ENCODE assay signal across 18 cellular contexts in the genomic region with DNA sequence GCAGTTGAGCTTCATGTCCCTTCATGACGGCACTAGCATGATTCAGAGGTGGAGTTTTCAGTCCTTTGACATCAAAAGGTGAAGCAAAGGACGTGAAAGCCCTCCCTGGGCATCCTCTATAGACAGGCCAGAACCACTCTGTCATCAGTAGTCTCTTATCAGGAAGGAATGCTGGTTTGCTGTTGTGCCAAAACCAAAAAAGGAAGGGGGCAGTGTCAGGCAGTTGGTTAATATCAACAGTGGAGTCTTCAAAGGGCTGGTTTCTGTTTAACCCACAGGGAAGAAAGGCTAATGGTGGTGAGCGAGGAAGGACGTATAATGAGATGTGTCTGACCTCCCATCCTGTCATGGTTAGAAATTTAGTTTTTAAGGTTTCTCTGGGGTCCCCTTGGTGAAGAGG. TPM values are rescaled to one million over a fixed set of nuclear protein-coding genes. Genes with fewer than 3 reads are reported as not detected.
DNase-seq lines count a peak whose midpoint lies in the region; ATAC-seq, FAIRE-seq and TF ChIP-seq lines count a peak whose summit lies in the region.
"Had no signal": no experiment of that assay in that cellular context is flagged by ENCODE, and none has a peak within 500 bp of the region (broad histone marks: within the 10 kb centered on the region; RNA-seq: fewer than 3 reads in every experiment).

No MANE protein-coding gene starts in this region.

- no peaks in the 10 kb centered on the region for H3K4me1 ChIP-seq in astrocyte (ENCODE audit: insufficient read depth, low read length)
- H3K4me1 ChIP-seq in endodermal cell (ENCODE audit: control insufficient read depth, insufficient read depth, low read length), result no peaks in the 10 kb centered on the region
- H3K4me1 ChIP-seq: neural progenitor cell, spleen, tibial artery had no signal

- H3K4me3 Mint-ChIP-seq in astrocyte (ENCODE audit: unreplicated experiment) (no peak overlapping the region), endodermal cell (no peak overlapping the region), natural killer cell (no peak overlapping the region)
- H3K4me3 Mint-ChIP-seq: neural progenitor cell, T-helper 17 cell had no signal

- H3K36me3 Mint-ChIP-seq in astrocyte (ENCODE audit: low read depth, unreplicated experiment) (no peaks in the 10 kb centered on the region), endodermal cell (ENCODE audit: low read depth) (no peaks in the 10 kb centered on the region), natural killer cell (no peaks in the 10 kb centered on the region)
- H3K36me3 Mint-ChIP-seq: neural progenitor cell had no signal

- 91 to 100% methylated on average over 2 to 4 of the region's 4 CpGs for WGBS in endodermal cell (ENCODE audit: insufficient coverage in 1 of 2, insufficient read length in 1 of 2), 2 experiments

- no peaks in the 10 kb centered on the region for H3K9me3 ChIP-seq in MG63
- no peaks in the 10 kb centered on the region for H3K9me3 ChIP-seq in astrocyte (ENCODE audit: insufficient read depth, low read depth, low read length)
- H3K9me3 ChIP-seq in endodermal cell (ENCODE audit: control insufficient read depth, low read length), result peaks cover 3% of the 10 kb centered on the region
- H3K9me3 ChIP-seq: Caco-2, tibial artery had no signal

- H3K27me3 Mint-ChIP-seq in astrocyte (ENCODE audit: low read depth, unreplicated experiment), result no peaks in the 10 kb centered on the region
- no peaks in the 10 kb centered on the region for H3K27me3 Mint-ChIP-seq in endodermal cell (ENCODE audit: insufficient read depth)
- no peaks in the 10 kb centered on the region for H3K27me3 Mint-ChIP-seq in natural killer cell (ENCODE audit: low read depth in 2 of 2)
- H3K27me3 Mint-ChIP-seq: T-helper 17 cell had no signal

- ATAC-seq in HG03442 (IDR thresholded peaks at IDR 0.05; ENCODE audit: unreplicated experiment) (no peak), natural killer cell (no peak)
- ATAC-seq: left lobe of liver, T-helper 17 cell had no signal

- FAIRE-seq in astrocyte (lab: Jason Lieb, UNC), result no peak

- H3K4me3 ChIP-seq in MG63 (no peak overlapping the region), astrocyte (ENCODE audit: insufficient read depth, low read depth, low read length) (no peak overlapping the region), endodermal cell (ENCODE audit: low read length) (no peak overlapping the region)
- H3K4me3 ChIP-seq: neural progenitor cell, spleen, tibial artery had no signal

- no peak overlapping the region for H3K9ac ChIP-seq in astrocyte (ENCODE audit: low read length)
- no peak overlapping the region for H3K9ac ChIP-seq in endodermal cell (ENCODE audit: extremely low read depth, low read length, poor library complexity, severe bottlenecking)
- H3K9ac ChIP-seq: neural progenitor cell had no signal

- H3K4me2 ChIP-seq in astrocyte (ENCODE audit: low read length), result no peak overlapping the region
- H3K4me2 ChIP-seq: neural progenitor cell had no signal

- DNase-seq in ELF-1 (ENCODE audit: low read depth, low spot score) (peak; percentile 63), MG63 (peak; percentile 65), astrocyte (ENCODE audit: low read depth) (peak; percentile 81), left kidney (ENCODE audit: low read depth, low spot score) (peak; percentile 3), SIG-M5 (lab: John Stamatoyannopoulos, UW) (no peak), endodermal cell (no peak), natural killer cell (no peak)
- DNase-seq: activated CD8-positive, alpha-beta memory T cell treated with anti-CD3 and anti-CD28 coated beads for 24 hours; activated naive CD4-positive, alpha-beta T cell treated with Interleukin-2 at 50 U/mL for 16 hours; cortex of kidney; NCI-H2081 treated with DMSO at 0.1 percent for 48 hours; spleen; T-helper 17 cell; tibial artery had no signal

- H3K27ac ChIP-seq in astrocyte (ENCODE audit: low read depth, low read length) (no peak overlapping the region), endodermal cell (ENCODE audit: low read depth, low read length) (no peak overlapping the region)
- H3K27ac ChIP-seq: neural progenitor cell, spleen, tibial artery had no signal

- H3K27me3 ChIP-seq in MG63 (no peaks in the 10 kb centered on the region), astrocyte (ENCODE audit: insufficient read depth, low read length) (no peaks in the 10 kb centered on the region), endodermal cell (ENCODE audit: control insufficient read depth, insufficient read depth, low read length, poor library complexity, severe bottlenecking) (no peaks in the 10 kb centered on the region)
- H3K27me3 ChIP-seq: neural progenitor cell, spleen, tibial artery had no signal

- H3K79me2 ChIP-seq in astrocyte (ENCODE audit: insufficient read depth, low read length), result no peaks in the 10 kb centered on the region

- no peak overlapping the region for H2AFZ ChIP-seq in astrocyte (ENCODE audit: low read depth, low read length)
- H2AFZ ChIP-seq: neural progenitor cell had no signal

- H4K20me1 ChIP-seq in astrocyte (ENCODE audit: insufficient read depth, low read length), result no peaks in the 10 kb centered on the region

- H3K36me3 ChIP-seq in MG63, result no peaks in the 10 kb centered on the region
- no peaks in the 10 kb centered on the region for H3K36me3 ChIP-seq in astrocyte (ENCODE audit: insufficient read depth, low read length)
- H3K36me3 ChIP-seq in endodermal cell (ENCODE audit: control insufficient read depth, insufficient read depth, low read length), result no peaks in the 10 kb centered on the region
- H3K36me3 ChIP-seq: neural progenitor cell, spleen, tibial artery had no signal

- H3K4me1 Mint-ChIP-seq in astrocyte (ENCODE audit: low read depth, unreplicated experiment) (no peaks in the 10 kb centered on the region), endodermal cell (peaks cover 5% of the 10 kb centered on the region), natural killer cell (no peaks in the 10 kb centered on the region)
- H3K4me1 Mint-ChIP-seq: neural progenitor cell had no signal

- no peak for TF ChIP-seq CTCF in astrocyte (IDR thresholded peaks at IDR 0.05; ENCODE audit: insufficient read depth, low read depth, low read length)
- no peak for TF ChIP-seq CTCF in endodermal cell (conservative IDR thresholded peaks at IDR 0.05)
- TF ChIP-seq CTCF in natural killer cell (IDR thresholded peaks at IDR 0.05), result no peak

- H3K27ac Mint-ChIP-seq in astrocyte (ENCODE audit: unreplicated experiment) (no peak overlapping the region), endodermal cell (no peak overlapping the region), natural killer cell (no peak overlapping the region)
- H3K27ac Mint-ChIP-seq: neural progenitor cell, T-helper 17 cell had no signal

- H3K9me3 Mint-ChIP-seq in astrocyte (ENCODE audit: unreplicated experiment) (no peaks in the 10 kb centered on the region), endodermal cell (no peaks in the 10 kb centered on the region), natural killer cell (peaks cover 0 to 12% of the 10 kb centered on the region in 2 donors)
- H3K9me3 Mint-ChIP-seq: neural progenitor cell had no signal

- intact Hi-C loops in natural killer cell (cut with micrococcal nuclease), result no loop called here

RNA-seq across cellular contexts. Expression of a gene that starts 23.5 kb away (rescaled TPM):
- not detected in 2 replicates for total RNA-seq in MG63 (2014; rRNA removed; shearing (Covaris generic); ENCODE audit: low replicate concordance)
- not detected in 2 replicates for total RNA-seq in astrocyte
- not detected for total RNA-seq in endodermal cell
- not detected for polyA plus RNA-seq in endodermal cell (2013, experiment 1 of 2)
- polyA plus RNA-seq in endodermal cell (2013, experiment 2 of 2), result not detected
- under 1 TPM in 1 of 3 donors, not detected in 2; 0.45 TPM for total RNA-seq in natural killer cell
- total RNA-seq: Caco-2 had no signal

Comparison
In these comparisons a context has a peak if more than half of its experiments do, and no peak if none do; other contexts are left out.
1. DNase-seq: peak in ELF-1 (single experiment), MG63 (single experiment), astrocyte (single experiment) and left kidney (single experiment); none in SIG-M5 (single experiment), endodermal cell (single experiment) and natural killer cell (single experiment).